In the genomic region with DNA sequence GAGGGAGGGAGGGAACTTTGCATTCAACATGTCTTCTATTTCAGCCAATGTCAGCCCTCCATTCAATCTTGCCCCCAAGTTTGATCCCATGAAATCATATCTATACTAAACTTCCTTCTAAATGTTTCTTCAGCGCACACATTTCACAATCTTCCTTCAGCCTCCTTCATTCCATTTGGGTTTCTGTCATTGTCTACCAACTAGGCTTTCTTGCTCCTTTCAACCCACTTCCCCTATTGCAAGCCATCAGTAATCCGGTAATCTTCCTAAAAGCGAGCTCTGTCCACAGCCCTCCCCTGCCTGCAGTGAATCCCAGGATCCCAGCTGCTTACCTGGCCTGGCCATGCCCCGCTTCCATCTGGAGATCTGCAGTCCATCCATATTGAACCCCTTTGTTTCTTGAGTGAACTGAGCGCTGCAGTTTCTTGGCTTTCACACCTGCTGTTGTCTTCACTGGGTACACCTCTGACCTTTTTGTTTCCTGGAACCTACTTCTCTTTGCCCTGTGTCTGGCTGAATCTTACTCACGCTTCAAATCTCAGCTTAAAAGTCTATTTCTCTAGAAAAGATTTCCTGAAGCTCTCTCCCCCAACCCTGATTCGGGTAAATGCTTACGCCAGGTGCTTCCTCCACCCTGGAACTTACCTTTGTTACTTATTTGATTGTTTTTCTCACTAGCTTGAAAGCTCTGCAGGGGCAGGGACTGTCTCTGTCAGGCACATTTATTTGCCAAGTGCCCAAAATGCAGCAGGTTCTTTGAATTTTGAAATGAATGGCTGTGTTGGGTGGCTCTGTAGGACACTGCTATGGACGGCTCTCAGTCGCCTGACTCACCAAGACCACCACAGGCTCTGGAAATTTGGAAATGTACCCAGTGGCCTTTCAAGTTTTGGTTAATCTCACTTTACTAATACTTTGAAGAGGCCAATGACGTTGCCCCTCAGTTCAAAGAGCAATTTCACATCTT, we compare ENCODE assay signal across 14 cellular contexts.
DNase-seq lines count a peak whose midpoint lies in the region; ATAC-seq and TF ChIP-seq lines count a peak whose summit lies in the region.
"Had no signal": no experiment of that assay in that cellular context is flagged by ENCODE, and none has a peak within 500 bp of the region (broad histone marks: within the 10 kb centered on the region; RNA-seq: fewer than 3 reads in every experiment).

No MANE protein-coding gene starts in this region.

- peak; percentile 32 for DNase-seq in stimulated activated CD4-positive, alpha-beta T cell treated with anti-CD3 and anti-CD28 coated beads, Interleukin-15, amount 100 ng/mL, for 24 hours
- no peak for DNase-seq in stimulated activated CD4-positive, alpha-beta T cell treated with anti-CD3 and anti-CD28 coated beads, Interleukin-12 subunit alpha, Interleukin-12 subunit beta, amount 100 ng/mL, for 4 hours
- DNase-seq in WERI-Rb-1 (peak; percentile 85), foreskin fibroblast (no peak), NCI-H1105 treated with DMSO at 0.1 percent for 48 hours (lab: John Stamatoyannopoulos, UW) (no peak)
- DNase-seq in stimulated activated naive CD8-positive, alpha-beta T cell treated with anti-CD3 and anti-CD28 coated beads, Interleukin-15, amount 100 ng/mL, for 72 hours, result peak; percentile 44 to 55
- DNase-seq: aorta, gastrocnemius medialis, Karpas-422, NCI-H2227 treated with DMSO at 0.1 percent for 48 hours, nephron progenitor cell, sigmoid colon had no signal

- ATAC-seq in stimulated activated naive CD8-positive, alpha-beta T cell treated with anti-CD3 and anti-CD28 coated beads, Interleukin-15, amount 100 ng/mL, for 72 hours, result peak; percentile 53
- ATAC-seq in GM21515 (IDR thresholded peaks at IDR 0.05; ENCODE audit: unreplicated experiment), result no peak
- ATAC-seq: gastrocnemius medialis had no signal

- H3K9me3 Mint-ChIP-seq in activated naive CD8-positive, alpha-beta T cell (ENCODE audit: low read depth), result no peaks in the 10 kb centered on the region
- peaks cover 3 to 9% of the 10 kb centered on the region in 2 donors for H3K9me3 Mint-ChIP-seq in stimulated activated naive CD8-positive, alpha-beta T cell treated with anti-CD3 and anti-CD28 coated beads, Interleukin-15, amount 100 ng/mL, for 72 hours

- no peak overlapping the region for H3K4me3 ChIP-seq in WERI-Rb-1 (ENCODE audit: low read depth, low read length)
- no peak overlapping the region for H3K4me3 ChIP-seq in foreskin fibroblast (ENCODE audit: low read depth in 1 of 2, low read length in 2 of 2)
- H3K4me3 ChIP-seq: gastrocnemius medialis, sigmoid colon had no signal

- H3K27ac Mint-ChIP-seq in activated naive CD8-positive, alpha-beta T cell, result peak overlapping the region; percentile 99
- peak overlapping the region; percentile 74 to 96 for H3K27ac Mint-ChIP-seq in stimulated activated naive CD8-positive, alpha-beta T cell treated with anti-CD3 and anti-CD28 coated beads, Interleukin-15, amount 100 ng/mL, for 72 hours
- H3K27ac Mint-ChIP-seq: nephron progenitor cell had no signal

- TF ChIP-seq CTCF in WERI-Rb-1 (IDR thresholded peaks at IDR 0.05; ENCODE audit: low read depth, low read length) (no peak), foreskin fibroblast (IDR thresholded peaks at IDR 0.05; ENCODE audit: low read depth, low read length) (no peak)

- peaks cover 20% of the 10 kb centered on the region for H3K36me3 Mint-ChIP-seq in activated naive CD8-positive, alpha-beta T cell

- H3K27me3 Mint-ChIP-seq in activated naive CD8-positive, alpha-beta T cell, result no peaks in the 10 kb centered on the region
- no peaks in the 10 kb centered on the region for H3K27me3 Mint-ChIP-seq in stimulated activated naive CD8-positive, alpha-beta T cell treated with anti-CD3 and anti-CD28 coated beads, Interleukin-15, amount 100 ng/mL, for 72 hours

- H3K9me3 ChIP-seq in WERI-Rb-1 (ENCODE audit: severe bottlenecking), result no peaks in the 10 kb centered on the region
- H3K9me3 ChIP-seq: gastrocnemius medialis, sigmoid colon had no signal

- H3K27me3 ChIP-seq in WERI-Rb-1 (ENCODE audit: insufficient read depth, low read depth, severe bottlenecking), result no peaks in the 10 kb centered on the region
- H3K27me3 ChIP-seq: gastrocnemius medialis, sigmoid colon had no signal

- no peaks in the 10 kb centered on the region for H3K36me3 ChIP-seq in WERI-Rb-1
- H3K36me3 ChIP-seq: gastrocnemius medialis, sigmoid colon had no signal

- peaks cover 92% of the 10 kb centered on the region for H3K4me1 Mint-ChIP-seq in activated naive CD8-positive, alpha-beta T cell (ENCODE audit: low read depth)
- peaks cover 85% of the 10 kb centered on the region for H3K4me1 Mint-ChIP-seq in stimulated activated naive CD8-positive, alpha-beta T cell treated with anti-CD3 and anti-CD28 coated beads, Interleukin-15, amount 100 ng/mL, for 72 hours

- no peak overlapping the region for H3K27ac ChIP-seq in WERI-Rb-1
- H3K27ac ChIP-seq: gastrocnemius medialis, sigmoid colon had no signal

- peak overlapping the region; percentile 93 for H3K4me3 Mint-ChIP-seq in activated naive CD8-positive, alpha-beta T cell
- peak overlapping the region; percentile 88 for H3K4me3 Mint-ChIP-seq in stimulated activated naive CD8-positive, alpha-beta T cell treated with anti-CD3 and anti-CD28 coated beads, Interleukin-15, amount 100 ng/mL, for 72 hours
- H3K4me3 Mint-ChIP-seq: nephron progenitor cell had no signal

Comparison
In these comparisons a context has a peak if more than half of its experiments do, and no peak if none do; other contexts are left out.
1. DNase-seq: peak in stimulated activated CD4-positive, alpha-beta T cell treated with anti-CD3 and anti-CD28 coated beads, Interleukin-15, amount 100 ng/mL, for 24 hours (single experiment), WERI-Rb-1 (single experiment) and stimulated activated naive CD8-positive, alpha-beta T cell treated with anti-CD3 and anti-CD28 coated beads, Interleukin-15, amount 100 ng/mL, for 72 hours (2 of 2); none in stimulated activated CD4-positive, alpha-beta T cell treated with anti-CD3 and anti-CD28 coated beads, Interleukin-12 subunit alpha, Interleukin-12 subunit beta, amount 100 ng/mL, for 4 hours (single experiment), foreskin fibroblast (0 of 2) and NCI-H1105 treated with DMSO at 0.1 percent for 48 hours (single experiment).